Comparison of ENCODE assay signal across 8 cellular contexts in genomic region chr17:29243792-29244191, GRCh38. TPM values are rescaled to one million over a fixed set of nuclear protein-coding genes. Genes with fewer than 3 reads are reported as not detected.
A peak's percentile ranks its signal among the peaks of the same experiment; 100 is the strongest.
DNase-seq lines count a peak whose midpoint lies in the region; ATAC-seq, FAIRE-seq and TF ChIP-seq lines count a peak whose summit lies in the region.

No MANE protein-coding gene starts in this region.

- H3K36me3 ChIP-seq in K562 (ENCODE audit: control insufficient read depth, insufficient read depth, low read length) = no peaks in the 10 kb centered on the region
- no peaks in the 10 kb centered on the region for H3K36me3 ChIP-seq in sigmoid colon

- H3K79me2 ChIP-seq in K562 (ENCODE audit: control insufficient read depth, insufficient read depth, low read length) = no peaks in the 10 kb centered on the region

- no peaks in the 10 kb centered on the region for H3K4me1 Mint-ChIP-seq in mesothelial cell of epicardium
- peaks cover 10% of the 10 kb centered on the region for H3K4me1 Mint-ChIP-seq in stimulated activated effector memory CD8-positive, alpha-beta T cell treated with anti-CD3 and anti-CD28 coated beads, Interleukin-12 subunit alpha, Interleukin-12 subunit beta, amount 100 ng/mL, for 72 hours

- intact Hi-C loops in K562 (cut with micrococcal nuclease) (loop anchor here (10.0 kb wide), 1 partner anchor 99 kb away; no protein-coding TSS in a partner anchor), sigmoid colon (cut with DNase I) (no loop called here)

- no peak overlapping the region for H3K4me2 ChIP-seq in K562 (ENCODE audit: insufficient read depth, low read length)

- no peak overlapping the region for H3K27ac Mint-ChIP-seq in mesothelial cell of epicardium
- H3K27ac Mint-ChIP-seq in stimulated activated effector memory CD8-positive, alpha-beta T cell treated with anti-CD3 and anti-CD28 coated beads, Interleukin-12 subunit alpha, Interleukin-12 subunit beta, amount 100 ng/mL, for 72 hours = no peak overlapping the region

- peak; percentile 74 for FAIRE-seq in K562 (lab: Jason Lieb, UNC)

- H3K36me3 Mint-ChIP-seq in mesothelial cell of epicardium = no peaks in the 10 kb centered on the region
- no peaks in the 10 kb centered on the region for H3K36me3 Mint-ChIP-seq in stimulated activated effector memory CD8-positive, alpha-beta T cell treated with anti-CD3 and anti-CD28 coated beads, Interleukin-12 subunit alpha, Interleukin-12 subunit beta, amount 100 ng/mL, for 72 hours

- H3K4me1 ChIP-seq in K562 (replicated peaks in 1 of 2; ENCODE audit: control insufficient read depth in 2 of 2, insufficient read depth in 2 of 2, low read length in 2 of 2) = 0 out of 5 replicates have a peak, but pooled peaks cover 0 to 3% of the 10 kb centered on the region in 2 experiments
- peaks cover 0 to 13% (median 6%) of the 10 kb centered on the region in 4 donors for H3K4me1 ChIP-seq in sigmoid colon

- H3K4me3 ChIP-seq in GM12864 (ENCODE audit: low read depth, low read length) = no peak overlapping the region
- H3K4me3 ChIP-seq in K562 = no peak overlapping the region
- H3K4me3 ChIP-seq in sigmoid colon = no peak overlapping the region

- peak; percentile 84 for ATAC-seq in K562
- ATAC-seq in stimulated activated effector memory CD8-positive, alpha-beta T cell treated with anti-CD3 and anti-CD28 coated beads, Interleukin-12 subunit alpha, Interleukin-12 subunit beta, amount 100 ng/mL, for 72 hours = no peak

- no peaks in the 10 kb centered on the region for H3K9me1 ChIP-seq in K562 (ENCODE audit: control insufficient read depth, insufficient read depth, low read length)

- H4K20me1 ChIP-seq in K562 (replicated peaks; ENCODE audit: control insufficient read depth, insufficient read depth, low read length) = no peaks in the 10 kb centered on the region

- TF ChIP-seq CTCF in GM12864 (IDR thresholded peaks at IDR 0.05; ENCODE audit: low read depth, low read length, missing control alignments) (peak; percentile 69), K562 (IDR thresholded peaks at IDR 0.05 in 2 of 3, conservative IDR thresholded peaks at IDR 0.05 in 1 of 3; ENCODE audit: insufficient read depth in 2 of 3, low read depth in 1 of 3, low read length in 3 of 3) (peak; percentile 55 to 66 (median 66)), mesothelial cell of epicardium (IDR thresholded peaks at IDR 0.05; ENCODE audit: unreplicated experiment) (peak; percentile 24), sigmoid colon (IDR thresholded peaks at IDR 0.05) (no peak)

- no peak overlapping the region for H3K4me3 Mint-ChIP-seq in mesothelial cell of epicardium
- H3K4me3 Mint-ChIP-seq in stimulated activated effector memory CD8-positive, alpha-beta T cell treated with anti-CD3 and anti-CD28 coated beads, Interleukin-12 subunit alpha, Interleukin-12 subunit beta, amount 100 ng/mL, for 72 hours = no peak overlapping the region

- CTCF ChIA-PET in K562 (lab: Yijun Ruan, JAX; ENCODE audit: low intra/inter-chr PET ratio) = no interaction called here

- no TSS peak for BruUV-seq in K562 (replicated peaks; lab: Mats Ljungman, UMichigan)

- WGBS in K562 (ENCODE audit: insufficient coverage, low coverage, missing lambda C conversion rate) = 17% methylated on average over 4 of the region's 4 CpGs
- 49 to 70% methylated on average over 4 of the region's 4 CpGs for WGBS in sigmoid colon, 2 donors

- no peaks in the 10 kb centered on the region for H3K9me3 Mint-ChIP-seq in mesothelial cell of epicardium
- no peaks in the 10 kb centered on the region for H3K9me3 Mint-ChIP-seq in stimulated activated effector memory CD8-positive, alpha-beta T cell treated with anti-CD3 and anti-CD28 coated beads, Interleukin-12 subunit alpha, Interleukin-12 subunit beta, amount 100 ng/mL, for 72 hours

- H3K27me3 Mint-ChIP-seq in mesothelial cell of epicardium (ENCODE audit: low read depth) = no peaks in the 10 kb centered on the region

- TF ChIP-seq POLR2A in K562 (conservative IDR thresholded peaks at IDR 0.05) (no peak), sigmoid colon (IDR thresholded peaks at IDR 0.05) (no peak)

- H2AFZ ChIP-seq in K562 (ENCODE audit: low read depth, low read length) = no peak overlapping the region

- H3K9me3 ChIP-seq in K562 (replicated peaks; ENCODE audit: control insufficient read depth, insufficient read depth, low read depth, low read length) = no peaks in the 10 kb centered on the region
- no peaks in the 10 kb centered on the region for H3K9me3 ChIP-seq in sigmoid colon

- H3K9ac ChIP-seq in K562 (ENCODE audit: insufficient read depth in 1 of 2, low read depth in 2 of 2, low read length in 2 of 2) = no peak overlapping the region

- no peak overlapping the region for H3K27ac ChIP-seq in K562 (ENCODE audit: extremely low read depth, low read depth, low read length)
- H3K27ac ChIP-seq in sigmoid colon = no peak overlapping the region

- DNase-seq in GM12864 (ENCODE audit: low read depth) (no peak), LHCN-M2 (ENCODE audit: low read depth) (peak; percentile 49), K562 (ENCODE audit: extremely low read depth in 1 of 4, low spot score in 3 of 4) (peak; percentile 44 to 53 (median 48)), mesothelial cell of epicardium (ENCODE audit: low spot score in 2 of 2, unreplicated experiment in 2 of 2) (no peak), sigmoid colon (no peak)
- DNase-seq in stimulated activated naive CD4-positive, alpha-beta T cell treated with Interleukin-2 at 50 U/mL for 16 hours (lab: John Stamatoyannopoulos, UW) = no peak
- DNase-seq in NK-92 treated with Interleukin-12 subunit alpha and Interleukin-12 subunit beta, amount 100 ng/mL, for 24 hours (lab: John Stamatoyannopoulos, UW) = no peak
- no peak for DNase-seq in stimulated activated effector memory CD8-positive, alpha-beta T cell treated with anti-CD3 and anti-CD28 coated beads, Interleukin-12 subunit alpha, Interleukin-12 subunit beta, amount 100 ng/mL, for 72 hours (ENCODE audit: low spot score in 2 of 2)

- POLR2A ChIA-PET in K562 (lab: Yijun Ruan, JAX) = interaction anchor here (1.0 to 1.3 kb wide), 3 partner anchors 10 to 15 kb away, joined by 3 to 4 read pairs (median 3); no protein-coding TSS in a partner anchor

- TF ChIP-seq EP300 in K562 (IDR thresholded peaks at IDR 0.05; ENCODE audit: low read length) (no peak), sigmoid colon (IDR thresholded peaks at IDR 0.05) (no peak)

- in situ Hi-C loops in K562 (cut with MboI) = no loop called here

- peak in 1 of 2 experiments; percentile 58; a peak in 2 of 4 replicates for TF ChIP-seq RAD21 in K562 (CRISPR knock-in tag; conservative IDR thresholded peaks at IDR 0.05 in 1 of 2, IDR thresholded peaks at IDR 0.05 in 1 of 2)

- H3K27me3 ChIP-seq in K562 (ENCODE audit: control insufficient read depth in 2 of 2, insufficient read depth in 2 of 2, low read length in 2 of 2) = no peaks in the 10 kb centered on the region
- H3K27me3 ChIP-seq in sigmoid colon = no peaks in the 10 kb centered on the region

TF ChIP-seq in K562, 482 proteins besides CTCF, POLR2A, EP300 and RAD21 (continues in another document):
- TF ChIP-seq SMC3 (conservative IDR thresholded peaks at IDR 0.05; ENCODE audit: insufficient read depth, low read depth, low read length) = 0 out of 2 replicates have a peak, but pooled peaks have one; percentile 20

RNA-seq across cellular contexts. Expression of gene CRYBA1, which starts 2.9 kb away (rescaled TPM):
- total RNA-seq in LHCN-M2 (2014; rRNA removed) (not detected in 2 replicates), K562 (2014; rRNA removed) (not detected in 2 replicates), K562 (2014; rRNA removed; fragmentation: Illumina TruSeq; extraction: Trizol) (not detected in 2 replicates), K562 (2015; rRNA removed; fragmentation: Illumina TruSeq; extraction: Trizol) (not detected in 2 replicates), K562 (2021) (not detected in 2 replicates), mesothelial cell of epicardium (not detected in 3 replicates), sigmoid colon (not detected)
- not detected for polyA plus RNA-seq in LHCN-M2 (2012)
- total RNA-seq in K562 (2011; cell fraction: chromatin; rRNA removed; ENCODE audit: low replicate concordance) = not detected in 2 replicates
- total RNA-seq in K562 (2011; cell fraction: nucleolus; rRNA removed) = not detected in 2 replicates
- total RNA-seq in K562 (2011; cell fraction: nucleoplasm; rRNA removed) = not detected in 2 replicates
- polyA plus RNA-seq in K562 (2011; rRNA removed) (not detected in 2 replicates), K562 (2014; fragmentation: Illumina TruSeq; extraction: Trizol) (not detected in 2 replicates), K562 (2014; fragmentation: Nextera tagmentation; extraction: Ambion mirVana) (not detected), K562 (2014; rRNA removed) (not detected in 2 replicates), sigmoid colon (not detected)
- not detected in 2 replicates for polyA plus RNA-seq in K562 (2011; cell fraction: cytosol; rRNA removed)
- polyA plus RNA-seq in K562 (2011; cell fraction: nucleus; rRNA removed) = not detected in 2 replicates
- not detected in 2 replicates for polyA plus RNA-seq in K562 (2012)
- polyA minus RNA-seq in K562 (2011; rRNA and poly(A)+ RNA removed) = not detected in 2 replicates
- polyA minus RNA-seq in K562 (2011; cell fraction: cytosol; rRNA and poly(A)+ RNA removed) = not detected in 2 replicates
- not detected in 2 replicates for polyA minus RNA-seq in K562 (2011; cell fraction: nucleus; rRNA and poly(A)+ RNA removed)

RNA-seq across cellular contexts. Expression of gene NUFIP2, which starts 50.2 kb away (rescaled TPM):
- total RNA-seq in LHCN-M2 (2014; rRNA removed) = 32.1 and 34.8 TPM in 2 replicates
- 8.8 TPM for polyA plus RNA-seq in LHCN-M2 (2012)
- total RNA-seq in K562 (2011; cell fraction: chromatin; rRNA removed; ENCODE audit: low replicate concordance) = 21.2 and 65.7 TPM in 2 replicates
- 15.5 and 20.2 TPM in 2 replicates for total RNA-seq in K562 (2011; cell fraction: nucleolus; rRNA removed)
- total RNA-seq in K562 (2011; cell fraction: nucleoplasm; rRNA removed) = 37.1 and 71.8 TPM in 2 replicates
- total RNA-seq in K562 (2014; rRNA removed) = 18.5 and 22.7 TPM in 2 replicates
- total RNA-seq in K562 (2014; rRNA removed; fragmentation: Illumina TruSeq; extraction: Trizol) = 38.4 and 41.3 TPM in 2 replicates
- total RNA-seq in K562 (2015; rRNA removed; fragmentation: Illumina TruSeq; extraction: Trizol) = 35.9 and 40.7 TPM in 2 replicates
- 37.8 and 38.2 TPM in 2 replicates for total RNA-seq in K562 (2021)
- 10.0 and 14.1 TPM in 2 replicates for polyA plus RNA-seq in K562 (2011; rRNA removed)
- 6.2 and 32.3 TPM in 2 replicates for polyA plus RNA-seq in K562 (2011; cell fraction: cytosol; rRNA removed)
- polyA plus RNA-seq in K562 (2011; cell fraction: nucleus; rRNA removed) = 19.3 and 40.9 TPM in 2 replicates
- 16.7 and 20.6 TPM in 2 replicates for polyA plus RNA-seq in K562 (2012)
- 24.2 and 26.7 TPM in 2 replicates for polyA plus RNA-seq in K562 (2014; fragmentation: Illumina TruSeq; extraction: Trizol)
- 1 to 10 TPM; 4.9 to 6.1 TPM for polyA plus RNA-seq in K562 (2014; fragmentation: Nextera tagmentation; extraction: Ambion mirVana)
- 14.6 and 15.3 TPM in 2 replicates for polyA plus RNA-seq in K562 (2014; rRNA removed)
- 16.1 and 19.8 TPM in 2 replicates for polyA minus RNA-seq in K562 (2011; rRNA and poly(A)+ RNA removed)
- polyA minus RNA-seq in K562 (2011; cell fraction: cytosol; rRNA and poly(A)+ RNA removed) = 27.9 and 30.0 TPM in 2 replicates
- 11.7 and 17.8 TPM in 2 replicates for polyA minus RNA-seq in K562 (2011; cell fraction: nucleus; rRNA and poly(A)+ RNA removed)
- total RNA-seq in mesothelial cell of epicardium = 59.8 to 72.7 TPM (median 62.3 TPM) in 3 replicates
- total RNA-seq in sigmoid colon = 10 to 100 TPM; 26.5 to 30.7 (median 27.4) TPM
- 10 to 100 TPM in 1 of 3 donors, 1 to 10 TPM in 2; 6.6 to 14.1 (median 6.7) TPM for polyA plus RNA-seq in sigmoid colon

Comparison
In these comparisons a context has a peak if more than half of its experiments do, and no peak if none do; other contexts are left out.
1. DNase-seq: peak in LHCN-M2 (single experiment) and K562 (4 of 4); none in GM12864 (single experiment), mesothelial cell of epicardium (0 of 2), stimulated activated naive CD4-positive, alpha-beta T cell treated with Interleukin-2 at 50 U/mL for 16 hours (single experiment), NK-92 treated with Interleukin-12 subunit alpha and Interleukin-12 subunit beta, amount 100 ng/mL, for 24 hours (single experiment), sigmoid colon (single experiment) and stimulated activated effector memory CD8-positive, alpha-beta T cell treated with anti-CD3 and anti-CD28 coated beads, Interleukin-12 subunit alpha, Interleukin-12 subunit beta, amount 100 ng/mL, for 72 hours (0 of 2).
2. CTCF ChIP-seq: peak in GM12864 (single experiment), K562 (3 of 3) and mesothelial cell of epicardium (single experiment); none in sigmoid colon (0 of 4).